ENCODE assay signal across 10 cellular contexts in the genomic region with DNA sequence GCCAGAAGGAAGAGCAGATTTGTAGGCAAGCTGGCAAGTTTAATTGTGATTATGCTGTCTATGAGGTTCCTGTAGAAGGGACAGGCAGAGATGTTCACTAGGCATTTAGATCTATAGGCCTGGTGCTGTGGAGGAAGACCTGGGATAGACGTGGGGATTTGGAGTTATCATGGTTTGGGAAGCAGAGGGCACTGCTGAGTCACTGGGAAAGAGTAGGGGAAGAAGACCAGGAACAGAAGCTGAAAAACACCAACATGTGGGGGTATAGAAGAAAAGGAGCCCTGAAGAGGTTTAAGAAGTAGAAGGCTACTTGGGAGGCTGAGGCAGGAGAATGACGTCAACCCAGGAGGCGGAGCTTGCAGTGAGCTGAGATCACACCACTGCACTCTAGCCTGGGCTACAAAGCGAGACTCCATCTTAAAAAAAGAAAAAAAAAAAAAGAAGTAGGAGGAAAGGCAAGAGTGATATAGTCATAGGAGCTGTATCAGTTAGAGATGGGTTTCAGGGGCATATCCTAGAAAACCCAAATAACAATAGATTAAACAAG. TPM values are rescaled to one million over a fixed set of nuclear protein-coding genes. Genes with fewer than 3 reads are reported as not detected.
A peak's percentile ranks its signal among the peaks of the same experiment; 100 is the strongest.
DNase-seq lines count a peak whose midpoint lies in the region; ATAC-seq, FAIRE-seq and TF ChIP-seq lines count a peak whose summit lies in the region.
"Had no signal": no experiment of that assay in that cellular context is flagged by ENCODE, and none has a peak within 500 bp of the region (broad histone marks: within the 10 kb centered on the region; RNA-seq: fewer than 3 reads in every experiment).

No MANE protein-coding gene starts in this region.

- no peak for FAIRE-seq in bronchial epithelial cell (lab: Jason Lieb, UNC)

- no peak overlapping the region for H3K14ac ChIP-seq in mesenchymal stem cell (ENCODE audit: low read length in 2 of 2)
- H3K14ac ChIP-seq in neuronal stem cell (ENCODE audit: low read length): no peak overlapping the region

- H4K8ac ChIP-seq in mesenchymal stem cell (ENCODE audit: low read length): no peak overlapping the region
- no peak overlapping the region for H4K8ac ChIP-seq in neuronal stem cell (ENCODE audit: low read depth, low read length)

- H4K91ac ChIP-seq in mesenchymal stem cell (ENCODE audit: low read length) (no peak overlapping the region), neuronal stem cell (ENCODE audit: low read depth, low read length, poor library complexity) (no peak overlapping the region)

- H3K36me3 ChIP-seq in H7 (replicated peaks; ENCODE audit: control insufficient read depth, insufficient read depth, low read length) (no peaks in the 10 kb centered on the region), bronchial epithelial cell (ENCODE audit: control insufficient read depth, insufficient read depth, low read length) (no peaks in the 10 kb centered on the region), mesenchymal stem cell (ENCODE audit: control insufficient read depth in 1 of 2, insufficient read depth in 2 of 2, low read depth in 1 of 2, low read length in 2 of 2) (no peaks in the 10 kb centered on the region), neuronal stem cell (replicated peaks in 1 of 2; ENCODE audit: control insufficient read depth in 2 of 2, insufficient read depth in 2 of 2, low read length in 2 of 2) (no peaks in the 10 kb centered on the region)

- H2BK15ac ChIP-seq in mesenchymal stem cell (ENCODE audit: low read depth, poor library complexity, severe bottlenecking): no peak overlapping the region
- no peak overlapping the region for H2BK15ac ChIP-seq in neuronal stem cell (ENCODE audit: low read length)

- H2BK5ac ChIP-seq in mesenchymal stem cell (ENCODE audit: low read depth, low read length, poor library complexity, severe bottlenecking) (no peak overlapping the region), neuronal stem cell (ENCODE audit: low read length) (no peak overlapping the region)

- H2BK120ac ChIP-seq in mesenchymal stem cell (ENCODE audit: low read depth, low read length): no peak overlapping the region
- no peak overlapping the region for H2BK120ac ChIP-seq in neuronal stem cell (ENCODE audit: low read depth, low read length)

- no peak for ATAC-seq in GM21515 (IDR thresholded peaks at IDR 0.05; ENCODE audit: unreplicated experiment)
- ATAC-seq in HG03139 (IDR thresholded peaks at IDR 0.05; ENCODE audit: unreplicated experiment): no peak
- ATAC-seq: CD8-positive, alpha-beta T cell had no signal

- H3K4ac ChIP-seq in mesenchymal stem cell (ENCODE audit: low read depth in 1 of 2, low read length in 2 of 2) (no peak overlapping the region), neuronal stem cell (ENCODE audit: low read length) (no peak overlapping the region)

- H2AFZ ChIP-seq in mesenchymal stem cell (ENCODE audit: low read depth, low read length): no peak overlapping the region
- no peak overlapping the region for H2AFZ ChIP-seq in neuronal stem cell (ENCODE audit: low read length)

- H3K4me1 ChIP-seq in mesenchymal stem cell (ENCODE audit: control insufficient read depth, insufficient read depth, low read depth, low read length): no peaks in the 10 kb centered on the region
- H3K4me1 ChIP-seq in neuronal stem cell (ENCODE audit: control insufficient read depth in 2 of 2, insufficient read depth in 1 of 2, low read depth in 1 of 2, low read length in 2 of 2): no peaks in the 10 kb centered on the region

- no peak overlapping the region for H3K27ac ChIP-seq in mesenchymal stem cell (ENCODE audit: low read length, poor library complexity, severe bottlenecking)
- H3K27ac ChIP-seq in neuronal stem cell (replicated peaks; ENCODE audit: low read length): no peak overlapping the region

- 48% methylated on average over 3 of the region's 4 CpGs for WGBS in mesenchymal stem cell
- no CpG with 5 or more reads among the region's 4 CpGs for whole genome bisulfite sequencing in neuronal stem cell (ENCODE audit: extremely low coverage in 2 of 2, insufficient read length in 2 of 2, insufficient replicate concordance in 1 of 2), 2 donors

- no peak overlapping the region for H2BK12ac ChIP-seq in mesenchymal stem cell (ENCODE audit: low read length in 2 of 2)
- H2BK12ac ChIP-seq in neuronal stem cell (ENCODE audit: low read length): no peak overlapping the region

- DNase-seq in H7 (peak; percentile 61), LHCN-M2 (ENCODE audit: low read depth) (peak; percentile 29), bronchial epithelial cell (ENCODE audit: low read depth) (peak; percentile 65), mesenchymal stem cell (peak; percentile 8), neuronal stem cell (ENCODE audit: low spot score) (no peak)
- DNase-seq: CD8-positive, alpha-beta T cell; MV-4-11 had no signal

- no peaks in the 10 kb centered on the region for H3K79me1 ChIP-seq in mesenchymal stem cell (replicated peaks; ENCODE audit: low read length, poor library complexity, severe bottlenecking)
- H3K79me1 ChIP-seq in neuronal stem cell (ENCODE audit: low read depth, low read length): no peaks in the 10 kb centered on the region

- TF ChIP-seq CTCF in bronchial epithelial cell (IDR thresholded peaks at IDR 0.05; ENCODE audit: insufficient read depth, low read length, severe bottlenecking): peak; percentile 45

- H2AK5ac ChIP-seq in mesenchymal stem cell (ENCODE audit: low read length, severe bottlenecking): no peak overlapping the region
- H2AK5ac ChIP-seq in neuronal stem cell (ENCODE audit: low read depth, low read length): no peak overlapping the region

- H3K23ac ChIP-seq in mesenchymal stem cell (ENCODE audit: low read length in 2 of 2) (no peak overlapping the region), neuronal stem cell (ENCODE audit: low read depth, low read length, poor library complexity) (no peak overlapping the region)

- H3K4me3 ChIP-seq in H7 (ENCODE audit: insufficient read depth, low read depth, low read length): no peak overlapping the region
- H3K4me3 ChIP-seq in bronchial epithelial cell (ENCODE audit: low read depth, low read length): no peak overlapping the region
- H3K4me3 ChIP-seq in mesenchymal stem cell (ENCODE audit: insufficient read depth in 1 of 2, low read depth in 1 of 2, low read length in 2 of 2): no peak overlapping the region
- H3K4me3 ChIP-seq in neuronal stem cell (ENCODE audit: low read length in 2 of 2): no peak overlapping the region

- no peak overlapping the region for H3K4me2 ChIP-seq in mesenchymal stem cell (ENCODE audit: low read length, poor library complexity, severe bottlenecking)
- no peak overlapping the region for H3K4me2 ChIP-seq in neuronal stem cell (ENCODE audit: insufficient read depth, low read length, poor library complexity, severe bottlenecking)

- H3K18ac ChIP-seq in mesenchymal stem cell (ENCODE audit: low read depth in 1 of 2, low read length in 2 of 2): no peak overlapping the region
- no peak overlapping the region for H3K18ac ChIP-seq in neuronal stem cell (ENCODE audit: low read length)

- H3K9me3 ChIP-seq in mesenchymal stem cell (ENCODE audit: control insufficient read depth, low read length) (no peaks in the 10 kb centered on the region), neuronal stem cell (replicated peaks in 1 of 2; ENCODE audit: control insufficient read depth in 2 of 2, insufficient read depth in 1 of 2, low read depth in 1 of 2, low read length in 2 of 2) (no peaks in the 10 kb centered on the region)

- H3K9ac ChIP-seq in mesenchymal stem cell (ENCODE audit: low read length): no peak overlapping the region
- H3K9ac ChIP-seq in neuronal stem cell (ENCODE audit: low read depth, low read length, poor library complexity): no peak overlapping the region

- H3K27me3 ChIP-seq in H7 (ENCODE audit: control insufficient read depth, insufficient read depth, low read length): no peaks in the 10 kb centered on the region
- H3K27me3 ChIP-seq in bronchial epithelial cell (ENCODE audit: control insufficient read depth, insufficient read depth, low read length): no peaks in the 10 kb centered on the region
- H3K27me3 ChIP-seq in mesenchymal stem cell (ENCODE audit: control insufficient read depth in 1 of 2, insufficient read depth in 1 of 2, low read length in 2 of 2): no peaks in the 10 kb centered on the region
- H3K27me3 ChIP-seq in neuronal stem cell (ENCODE audit: control insufficient read depth in 3 of 3, insufficient read depth in 3 of 3, low read depth in 1 of 3, low read length in 3 of 3): peaks cover 0 to 8% (median 0%) of the 10 kb centered on the region in 3 experiments

RNA-seq across cellular contexts. Expression of a gene that starts 19.3 kb away (rescaled TPM):
- total RNA-seq in H7 (2014; rRNA removed; shearing (Covaris generic)): 0.04 TPM in 1 of 2 replicates, not detected in the other
- total RNA-seq in LHCN-M2 (2014; rRNA removed) (not detected in 2 replicates), bronchial epithelial cell (0.13 TPM in 1 of 2 replicates, not detected in the other)
- not detected for polyA plus RNA-seq in LHCN-M2 (2012)
- not detected for polyA plus RNA-seq in mesenchymal stem cell (2013, experiment 1 of 2)
- polyA plus RNA-seq in mesenchymal stem cell (2013, experiment 2 of 2): not detected
- polyA plus RNA-seq in neuronal stem cell (2013, experiment 1 of 2): not detected
- not detected for polyA plus RNA-seq in neuronal stem cell (2013, experiment 2 of 2)
- total RNA-seq: mucosa of gallbladder had no signal

RNA-seq across cellular contexts. Expression of a gene that starts 44.4 kb away (rescaled TPM):
- total RNA-seq in H7 (2014; rRNA removed; shearing (Covaris generic)): 64.0 and 72.9 TPM in 2 replicates
- total RNA-seq in LHCN-M2 (2014; rRNA removed) (119 and 120 TPM in 2 replicates), bronchial epithelial cell (38.4 and 56.9 TPM in 2 replicates)
- polyA plus RNA-seq in LHCN-M2 (2012): 144 TPM
- polyA plus RNA-seq in mesenchymal stem cell (2013, experiment 1 of 2): 196 TPM
- 206 TPM for polyA plus RNA-seq in mesenchymal stem cell (2013, experiment 2 of 2)
- polyA plus RNA-seq in neuronal stem cell (2013, experiment 1 of 2): 98.2 TPM
- 98.2 TPM for polyA plus RNA-seq in neuronal stem cell (2013, experiment 2 of 2)
